Comparison of ENCODE assay signal across 1 cellular context in the genomic region with DNA sequence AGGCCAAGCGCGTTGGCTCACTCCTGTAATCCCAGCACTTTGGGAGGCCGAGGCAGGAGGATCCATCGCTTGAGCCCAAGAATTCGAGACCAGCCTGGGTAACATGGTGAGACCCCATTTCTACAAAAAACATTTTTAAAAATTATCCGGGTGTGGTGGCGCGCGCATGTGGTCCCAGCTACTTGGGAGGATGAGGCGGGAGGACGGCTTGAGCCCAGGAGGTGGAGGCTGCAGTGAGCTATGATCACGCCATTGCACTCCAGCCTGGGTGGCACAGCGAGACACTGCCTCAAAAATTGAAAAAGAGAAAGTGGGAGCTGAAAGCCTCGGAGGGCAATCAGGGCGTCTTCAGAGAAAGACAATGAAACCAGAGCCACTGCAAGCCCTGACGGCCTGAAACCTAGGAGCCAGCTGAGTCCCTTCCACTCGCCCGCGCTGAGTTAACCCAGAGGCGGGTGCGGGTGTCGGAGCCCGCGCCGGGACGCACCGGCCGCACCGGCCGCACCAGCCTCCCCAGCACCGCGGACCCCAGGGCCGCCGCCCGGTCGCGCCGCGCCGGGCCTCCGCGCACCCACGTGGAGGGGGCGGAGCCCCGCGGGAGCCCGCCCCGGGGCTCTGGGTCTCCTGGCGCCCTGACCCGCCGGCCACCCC.
TF ChIP-seq lines count a peak whose summit lies in the region.

No MANE protein-coding gene starts in this region.

TF ChIP-seq in neural cell, 6 proteins besides CTCF, POLR2A, EP300 and RAD21 (continued from another document):
- TF ChIP-seq, protein P1, sequence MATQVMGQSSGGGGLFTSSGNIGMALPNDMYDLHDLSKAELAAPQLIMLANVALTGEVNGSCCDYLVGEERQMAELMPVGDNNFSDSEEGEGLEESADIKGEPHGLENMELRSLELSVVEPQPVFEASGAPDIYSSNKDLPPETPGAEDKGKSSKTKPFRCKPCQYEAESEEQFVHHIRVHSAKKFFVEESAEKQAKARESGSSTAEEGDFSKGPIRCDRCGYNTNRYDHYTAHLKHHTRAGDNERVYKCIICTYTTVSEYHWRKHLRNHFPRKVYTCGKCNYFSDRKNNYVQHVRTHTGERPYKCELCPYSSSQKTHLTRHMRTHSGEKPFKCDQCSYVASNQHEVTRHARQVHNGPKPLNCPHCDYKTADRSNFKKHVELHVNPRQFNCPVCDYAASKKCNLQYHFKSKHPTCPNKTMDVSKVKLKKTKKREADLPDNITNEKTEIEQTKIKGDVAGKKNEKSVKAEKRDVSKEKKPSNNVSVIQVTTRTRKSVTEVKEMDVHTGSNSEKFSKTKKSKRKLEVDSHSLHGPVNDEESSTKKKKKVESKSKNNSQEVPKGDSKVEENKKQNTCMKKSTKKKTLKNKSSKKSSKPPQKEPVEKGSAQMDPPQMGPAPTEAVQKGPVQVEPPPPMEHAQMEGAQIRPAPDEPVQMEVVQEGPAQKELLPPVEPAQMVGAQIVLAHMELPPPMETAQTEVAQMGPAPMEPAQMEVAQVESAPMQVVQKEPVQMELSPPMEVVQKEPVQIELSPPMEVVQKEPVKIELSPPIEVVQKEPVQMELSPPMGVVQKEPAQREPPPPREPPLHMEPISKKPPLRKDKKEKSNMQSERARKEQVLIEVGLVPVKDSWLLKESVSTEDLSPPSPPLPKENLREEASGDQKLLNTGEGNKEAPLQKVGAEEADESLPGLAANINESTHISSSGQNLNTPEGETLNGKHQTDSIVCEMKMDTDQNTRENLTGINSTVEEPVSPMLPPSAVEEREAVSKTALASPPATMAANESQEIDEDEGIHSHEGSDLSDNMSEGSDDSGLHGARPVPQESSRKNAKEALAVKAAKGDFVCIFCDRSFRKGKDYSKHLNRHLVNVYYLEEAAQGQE (IDR thresholded peaks at IDR 0.05; ENCODE audit: borderline replicate concordance): no peak
- no peak for TF ChIP-seq MXI1 (conservative IDR thresholded peaks at IDR 0.05; ENCODE audit: poor library complexity, severe bottlenecking)
- no peak for TF ChIP-seq TAF1 (IDR thresholded peaks at IDR 0.05; ENCODE audit: low read depth)
